ENCODE assay signal across 1 cellular context in the genomic region with DNA sequence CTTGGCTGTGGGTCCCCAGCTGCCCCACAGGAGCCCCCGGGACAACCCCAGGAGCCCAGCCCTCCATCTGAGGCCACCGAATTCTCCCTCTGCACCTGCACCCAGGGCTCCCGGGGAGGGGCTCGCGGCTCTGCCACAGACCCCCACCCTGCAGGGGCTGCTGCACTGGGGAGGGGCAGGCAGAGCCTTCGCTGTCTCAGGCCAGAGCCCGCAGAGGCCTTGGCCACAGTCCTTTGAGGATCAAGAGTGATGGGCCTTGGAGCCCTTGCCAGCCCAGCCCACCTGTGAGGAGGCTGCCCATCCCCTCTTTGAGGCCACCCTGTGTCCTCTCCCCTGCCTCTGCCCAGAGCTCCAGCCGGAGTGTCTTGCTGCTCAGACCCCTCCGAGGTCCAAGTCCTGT.
TF ChIP-seq lines count a peak whose summit lies in the region.

No MANE protein-coding gene starts in this region.

TF ChIP-seq in GM23338, 12 proteins besides CTCF, POLR2A, EP300 and RAD21 (continued from another document):
- TF ChIP-seq ZNF462 (CRISPR knock-in tag; IDR thresholded peaks at IDR 0.05), result no peak
